17 cellular contexts compared by ENCODE assay signal in the genomic region with DNA sequence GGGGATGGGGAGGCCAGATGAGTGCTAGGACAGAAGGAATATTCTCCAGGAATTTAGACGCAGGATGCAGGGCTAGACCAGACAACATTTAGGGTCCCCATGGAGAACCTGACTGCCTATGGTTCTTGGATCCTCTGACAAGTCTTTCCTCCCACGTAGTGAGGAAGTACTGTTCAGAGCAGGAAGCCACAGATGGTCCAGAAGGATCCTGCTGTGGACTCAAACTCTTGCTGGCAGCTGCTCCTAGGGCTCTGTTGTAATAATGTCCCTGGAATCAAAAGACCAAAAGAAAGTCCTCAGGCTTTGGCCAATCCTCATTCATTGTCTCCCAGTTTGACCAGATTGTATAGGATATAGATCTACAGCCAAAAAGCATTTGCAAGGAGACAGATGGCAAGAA. TPM values are rescaled to one million over a fixed set of nuclear protein-coding genes. Genes with fewer than 3 reads are reported as not detected.
DNase-seq lines count a peak whose midpoint lies in the region; ATAC-seq lines count a peak whose summit lies in the region.
"Had no signal": no experiment of that assay in that cellular context is flagged by ENCODE, and none has a peak within 500 bp of the region (broad histone marks: within the 10 kb centered on the region; RNA-seq: fewer than 3 reads in every experiment).

No MANE protein-coding gene starts in this region.

- H3K79me2 ChIP-seq in trophoblast cell (ENCODE audit: control insufficient read depth, insufficient read depth, low read length, poor library complexity), result peaks cover 21% of the 10 kb centered on the region

- peak overlapping the region; percentile 86 for H3K4ac ChIP-seq in trophoblast cell (ENCODE audit: low read depth, low read length)

- no peak overlapping the region for H2BK120ac ChIP-seq in trophoblast cell (ENCODE audit: insufficient read depth, low read length, poor library complexity)

- peak; percentile 88 for DNase-seq in G401 (ENCODE audit: low spot score)
- peak; percentile 55 for DNase-seq in cerebellum (ENCODE audit: low spot score)
- no peak for DNase-seq in trophoblast cell
- DNase-seq in NCI-H2196 (lab: John Stamatoyannopoulos, UW; ENCODE audit: unreplicated experiment), result no peak
- DNase-seq in stimulated activated CD4-positive, alpha-beta T cell treated with anti-CD3 and anti-CD28 coated beads, Interleukin-12 subunit alpha, Interleukin-12 subunit beta, amount 100 ng/mL, for 4 hours, result no peak
- DNase-seq in activated CD4-positive, alpha-beta T cell treated with anti-CD3 and anti-CD28 coated beads, Interleukin-2, amount 50 U/mL, for 1 hour, result no peak
- DNase-seq: colonic mucosa; esophagus squamous epithelium; KBM-7; NCI-H146; pancreas; SHP77 treated with DMSO at 0.1 percent for 48 hours; stimulated activated CD4-positive, alpha-beta T cell treated with anti-CD3 and anti-CD28 coated beads, Interleukin-1b, Interleukin-23, amount 100 ng/mL, for 48 hours; testis had no signal

- H2AK5ac ChIP-seq in trophoblast cell (ENCODE audit: low read length), result no peak overlapping the region

- H3K9me3 ChIP-seq in trophoblast cell (ENCODE audit: insufficient read depth, low read depth, low read length), result no peaks in the 10 kb centered on the region
- H3K9me3 ChIP-seq: colonic mucosa, esophagus squamous epithelium, pancreas, testis had no signal

- H2AFZ ChIP-seq in trophoblast cell (ENCODE audit: insufficient read depth, low read length, poor library complexity), result no peak overlapping the region

- no peak overlapping the region for H3K14ac ChIP-seq in trophoblast cell (ENCODE audit: low read length)

- no peaks in the 10 kb centered on the region for H3K79me1 ChIP-seq in trophoblast cell (ENCODE audit: low read length)

- H3K27me3 ChIP-seq in trophoblast cell (ENCODE audit: insufficient read depth, low read length), result no peaks in the 10 kb centered on the region
- H3K27me3 ChIP-seq: colonic mucosa, esophagus squamous epithelium, pancreas, testis had no signal

- no peak overlapping the region for H3K9ac ChIP-seq in trophoblast cell (ENCODE audit: low read length)

- in situ Hi-C loops in G401 (cut with HindIII; ENCODE audit: low sequenced_read_pairs), result no loop called here

- H3K4me2 ChIP-seq in trophoblast cell (ENCODE audit: low read length), result no peak overlapping the region

- H3K36me3 ChIP-seq in trophoblast cell (ENCODE audit: control insufficient read depth in 1 of 2, insufficient read depth in 2 of 2, low read length in 2 of 2), result no peaks in the 10 kb centered on the region
- H3K36me3 ChIP-seq: colonic mucosa, esophagus squamous epithelium, pancreas had no signal

- ATAC-seq in HG03139 (IDR thresholded peaks at IDR 0.05; ENCODE audit: unreplicated experiment), result peak; percentile 24
- ATAC-seq in GM19463 (IDR thresholded peaks at IDR 0.05; ENCODE audit: unreplicated experiment), result no peak
- ATAC-seq: natural killer cell treated with Interleukin-12 subunit alpha and Interleukin-12 subunit beta and Interleukin-15 and Interleukin-18, amount 100 ng/mL, for 72 hours had no signal

- no peak overlapping the region for H4K91ac ChIP-seq in trophoblast cell (ENCODE audit: low read depth, low read length)

- no peak overlapping the region for H3K23ac ChIP-seq in trophoblast cell (ENCODE audit: low read length)

- H2BK12ac ChIP-seq in trophoblast cell (ENCODE audit: low read length), result no peak overlapping the region

- no CpG with 5 or more reads among the region's 2 CpGs for WGBS in trophoblast cell (ENCODE audit: extremely low coverage, insufficient coverage, insufficient read length)

- H3K18ac ChIP-seq in trophoblast cell (ENCODE audit: low read length), result no peak overlapping the region

- no peak overlapping the region for H3K27ac ChIP-seq in trophoblast cell (ENCODE audit: low read depth, low read length)
- H3K27ac ChIP-seq: colonic mucosa, esophagus squamous epithelium, pancreas, testis had no signal

- peaks cover 11 to 15% of the 10 kb centered on the region in 2 experiments for H3K4me1 ChIP-seq in trophoblast cell (ENCODE audit: control insufficient read depth in 1 of 2, insufficient read depth in 2 of 2, low read length in 2 of 2)
- H3K4me1 ChIP-seq: testis had no signal

- no peak overlapping the region for H4K8ac ChIP-seq in trophoblast cell (ENCODE audit: low read depth, low read length)

- no peak overlapping the region for H2BK5ac ChIP-seq in trophoblast cell (ENCODE audit: low read depth, low read length, poor library complexity)

- no peak overlapping the region for H4K12ac ChIP-seq in trophoblast cell (ENCODE audit: low read depth, low read length)

- no peak overlapping the region for H3K4me3 ChIP-seq in trophoblast cell (ENCODE audit: low read depth, low read length)
- H3K4me3 ChIP-seq: colonic mucosa, esophagus squamous epithelium, pancreas, testis had no signal

RNA-seq across cellular contexts. Expression of a gene that starts 53.9 kb away (rescaled TPM):
- not detected in 2 replicates for total RNA-seq in G401 (2014; rRNA removed; shearing (Covaris generic))
- total RNA-seq in cerebellum, result 181 TPM
- 559 and 563 TPM in 2 replicates for polyA plus RNA-seq in trophoblast cell (2013)
- total RNA-seq: natural killer cell treated with Interleukin-12 subunit alpha and Interleukin-12 subunit beta and Interleukin-15 and Interleukin-18, amount 100 ng/mL, for 72 hours had no signal

Comparison
In these comparisons a context has a peak if more than half of its experiments do, and no peak if none do; other contexts are left out.
1. DNase-seq: peak in G401 (single experiment) and cerebellum (single experiment); none in trophoblast cell (0 of 2), NCI-H2196 (single experiment), stimulated activated CD4-positive, alpha-beta T cell treated with anti-CD3 and anti-CD28 coated beads, Interleukin-12 subunit alpha, Interleukin-12 subunit beta, amount 100 ng/mL, for 4 hours (single experiment) and activated CD4-positive, alpha-beta T cell treated with anti-CD3 and anti-CD28 coated beads, Interleukin-2, amount 50 U/mL, for 1 hour (single experiment).
2. RNA of a gene that starts 53.9 kb away (total RNA-seq): 181 TPM in cerebellum (single experiment); not detected in G401; every median in the first group is over 100 times any median in the second.